ENCODE assay signal across 8 cellular contexts in genomic region chr11:130522284-130522961, GRCh38.
DNase-seq lines count a peak whose midpoint lies in the region; ATAC-seq and TF ChIP-seq lines count a peak whose summit lies in the region.

No MANE protein-coding gene starts in this region.

- no peaks in the 10 kb centered on the region for H3F3A ChIP-seq in GM23338 (replicated peaks; ENCODE audit: low read depth)

- CTCF ChIA-PET in CD4-positive, alpha-beta T cell (lab: Charles Lee): no interaction called here

- H3K27ac ChIP-seq in GM23338 (ENCODE audit: low read depth) (no peak overlapping the region), WERI-Rb-1 (peak overlapping the region; percentile 56), right atrium auricular region (peak overlapping the region; percentile 88 to 95)
- no peak overlapping the region for H3K27ac ChIP-seq in CD4-positive, alpha-beta T cell (ENCODE audit: low read depth, low read length)

- peaks cover 21% of the 10 kb centered on the region for H3K9me2 ChIP-seq in GM23338 (ENCODE audit: insufficient read depth)

- peak overlapping the region; percentile 78 for H2AFZ ChIP-seq in GM23338

- 0 out of 3 replicates have a peak, but pooled peaks cover 2% of the 10 kb centered on the region for H3K36me3 Mint-ChIP-seq in GM23338 (ENCODE audit: low read depth)
- H3K36me3 Mint-ChIP-seq in CD4-positive, alpha-beta T cell (ENCODE audit: low read depth): no peaks in the 10 kb centered on the region

- peak overlapping the region; percentile 85 for H3K27ac Mint-ChIP-seq in GM23338
- no peak overlapping the region for H3K27ac Mint-ChIP-seq in CD4-positive, alpha-beta T cell

- H3K36me3 ChIP-seq in GM23338 (ENCODE audit: insufficient read depth): no peaks in the 10 kb centered on the region
- no peaks in the 10 kb centered on the region for H3K36me3 ChIP-seq in WERI-Rb-1
- H3K36me3 ChIP-seq in right atrium auricular region: no peaks in the 10 kb centered on the region

- intact Hi-C loops in CD4-positive, alpha-beta T cell (cut with DNase I, micrococcal nuclease): no loop called here

- H3K4me3 Mint-ChIP-seq in GM23338: no peak overlapping the region
- no peak overlapping the region for H3K4me3 Mint-ChIP-seq in CD4-positive, alpha-beta T cell

- no peak overlapping the region for H3K4me2 ChIP-seq in GM23338

- peaks cover 29% of the 10 kb centered on the region for H3K4me1 Mint-ChIP-seq in GM23338
- no peaks in the 10 kb centered on the region for H3K4me1 Mint-ChIP-seq in CD4-positive, alpha-beta T cell (ENCODE audit: low read depth)

- peaks cover 11% of the 10 kb centered on the region for H3K4me1 ChIP-seq in GM23338 (ENCODE audit: insufficient read depth)
- H3K4me1 ChIP-seq in right atrium auricular region: peaks cover 0 to 52% of the 10 kb centered on the region in 2 donors

- DNase-seq in GM23338 (ENCODE audit: low spot score): peak; percentile 65
- DNase-seq in WERI-Rb-1: peak; percentile 83
- DNase-seq in right atrium auricular region (ENCODE audit: low spot score): peak; percentile 96
- DNase-seq in retinal pigment epithelial cell (ENCODE audit: low read depth): peak; percentile 96
- no peak for DNase-seq in NCI-H1930 (lab: John Stamatoyannopoulos, UW)
- DNase-seq in CD4-positive, alpha-beta T cell: no peak
- no peak for DNase-seq in NCI-H146 treated with DMSO at 0.1 percent for 48 hours (lab: John Stamatoyannopoulos, UW; ENCODE audit: unreplicated experiment)
- DNase-seq in NCI-H1092 treated with DMSO at 0.1 percent for 48 hours (lab: John Stamatoyannopoulos, UW): no peak

- no peaks in the 10 kb centered on the region for H3K9me3 ChIP-seq in WERI-Rb-1 (ENCODE audit: severe bottlenecking)
- no peaks in the 10 kb centered on the region for H3K9me3 ChIP-seq in right atrium auricular region
- H3K9me3 ChIP-seq in CD4-positive, alpha-beta T cell (ENCODE audit: control insufficient read depth, low read length): no peaks in the 10 kb centered on the region

- TF ChIP-seq CTCF in GM23338 (conservative IDR thresholded peaks at IDR 0.05; ENCODE audit: low read depth in 2 of 2): no peak
- no peak for TF ChIP-seq CTCF in WERI-Rb-1 (IDR thresholded peaks at IDR 0.05; ENCODE audit: low read depth, low read length)
- TF ChIP-seq CTCF in right atrium auricular region (IDR thresholded peaks at IDR 0.05): no peak
- no peak for TF ChIP-seq CTCF in retinal pigment epithelial cell (conservative IDR thresholded peaks at IDR 0.05; ENCODE audit: low read depth, low read length)
- no peak for TF ChIP-seq CTCF in CD4-positive, alpha-beta T cell (IDR thresholded peaks at IDR 0.05)

- H3K79me2 ChIP-seq in GM23338 (replicated peaks; ENCODE audit: insufficient read depth): no peaks in the 10 kb centered on the region

- POLR2A ChIA-PET in CD4-positive, alpha-beta T cell (lab: Charles Lee): no interaction called here

- no peaks in the 10 kb centered on the region for H4K20me1 ChIP-seq in GM23338 (replicated peaks; ENCODE audit: insufficient read depth)

- peaks cover 11% of the 10 kb centered on the region for H3K27me3 Mint-ChIP-seq in GM23338 (ENCODE audit: insufficient read depth, low read depth, poor library complexity)
- peaks cover 6% of the 10 kb centered on the region for H3K27me3 Mint-ChIP-seq in CD4-positive, alpha-beta T cell

- no peaks in the 10 kb centered on the region for H3K27me3 ChIP-seq in GM23338 (ENCODE audit: insufficient read depth)
- no peaks in the 10 kb centered on the region for H3K27me3 ChIP-seq in WERI-Rb-1 (ENCODE audit: insufficient read depth, low read depth, severe bottlenecking)
- H3K27me3 ChIP-seq in right atrium auricular region: no peaks in the 10 kb centered on the region
- H3K27me3 ChIP-seq in CD4-positive, alpha-beta T cell (ENCODE audit: control insufficient read depth, insufficient read depth, low read length): no peaks in the 10 kb centered on the region

- H3K9me3 Mint-ChIP-seq in GM23338: no peaks in the 10 kb centered on the region
- H3K9me3 Mint-ChIP-seq in CD4-positive, alpha-beta T cell: no peaks in the 10 kb centered on the region

- no peak overlapping the region for H3K4me3 ChIP-seq in GM23338
- H3K4me3 ChIP-seq in WERI-Rb-1 (ENCODE audit: low read depth, low read length): no peak overlapping the region
- no peak overlapping the region for H3K4me3 ChIP-seq in right atrium auricular region
- no peak overlapping the region for H3K4me3 ChIP-seq in retinal pigment epithelial cell (ENCODE audit: low read length)

- peak; percentile 97 for ATAC-seq in GM23338
- ATAC-seq in CD4-positive, alpha-beta T cell (ENCODE audit: poor library complexity): no peak

TF ChIP-seq in GM23338, 12 proteins besides CTCF, POLR2A, EP300 and RAD21:
- TF ChIP-seq NANOG (IDR thresholded peaks at IDR 0.05; ENCODE audit: borderline replicate concordance) (no peak), CREB1 (CRISPR knock-in tag; IDR thresholded peaks at IDR 0.05; ENCODE audit: low read depth) (0 out of 2 replicates have a peak, but pooled peaks have one; percentile 68), ZNF462 (CRISPR knock-in tag; IDR thresholded peaks at IDR 0.05) (no peak)

Comparison
In these comparisons a context has a peak if more than half of its experiments do, and no peak if none do; other contexts are left out.
1. DNase-seq: peak in GM23338 (single experiment), WERI-Rb-1 (single experiment), right atrium auricular region (single experiment) and retinal pigment epithelial cell (single experiment); none in NCI-H1930 (0 of 2), CD4-positive, alpha-beta T cell (0 of 10), NCI-H146 treated with DMSO at 0.1 percent for 48 hours (single experiment) and NCI-H1092 treated with DMSO at 0.1 percent for 48 hours (single experiment).
2. H3K27ac ChIP-seq: peak in WERI-Rb-1 (single experiment) and right atrium auricular region (2 of 2); none in GM23338 (single experiment) and CD4-positive, alpha-beta T cell (single experiment).